1 cellular context compared by ENCODE assay signal in genomic region chr19:2168619-2169424, GRCh38.
TF ChIP-seq lines count a peak whose summit lies in the region.

No MANE protein-coding gene starts in this region.

TF ChIP-seq in HepG2, 621 proteins besides CTCF, POLR2A, EP300 and RAD21 (continued from another document and continues in another):
- no peak for TF ChIP-seq GLMP (CRISPR knock-in tag; IDR thresholded peaks at IDR 0.05; ENCODE audit: borderline replicate concordance)
- no peak for TF ChIP-seq ETV6 (CRISPR knock-in tag; conservative IDR thresholded peaks at IDR 0.05)
- TF ChIP-seq GFI1 (CRISPR knock-in tag; IDR thresholded peaks at IDR 0.05; ENCODE audit: borderline replicate concordance) = 0 out of 2 replicates have a peak, but pooled peaks have one; percentile 7
- peak; percentile 42; the same call in 1 of the 2 replicates for TF ChIP-seq ZSCAN9 (CRISPR knock-in tag; IDR thresholded peaks at IDR 0.05; ENCODE audit: borderline replicate concordance)
- TF ChIP-seq PATZ1 (CRISPR knock-in tag; IDR thresholded peaks at IDR 0.05) = peak; percentile 86
- no peak; the same call in 1 of the 2 replicates for TF ChIP-seq ARHGAP35 (CRISPR knock-in tag; IDR thresholded peaks at IDR 0.05; ENCODE audit: borderline replicate concordance)
- peak; percentile 96 for TF ChIP-seq SAP130 (CRISPR knock-in tag; IDR thresholded peaks at IDR 0.05; ENCODE audit: low read depth)
- TF ChIP-seq ZNF34 (CRISPR knock-in tag; IDR thresholded peaks at IDR 0.05; ENCODE audit: borderline replicate concordance) = no peak
- 0 out of 2 replicates have a peak, but pooled peaks have one; percentile 57 for TF ChIP-seq ZNF616 (CRISPR knock-in tag; IDR thresholded peaks at IDR 0.05; ENCODE audit: low read depth)
- 0 out of 2 replicates have a peak, but pooled peaks have one; percentile 41 for TF ChIP-seq DMTF1 (CRISPR knock-in tag; IDR thresholded peaks at IDR 0.05)
- peak; percentile 80 for TF ChIP-seq NR2C2 (CRISPR knock-in tag; IDR thresholded peaks at IDR 0.05; ENCODE audit: borderline replicate concordance)
- TF ChIP-seq HMG20B (CRISPR knock-in tag; conservative IDR thresholded peaks at IDR 0.05) = 0 out of 2 replicates have a peak, but pooled peaks have one; percentile 62
- no peak for TF ChIP-seq SMARCC2 (IDR thresholded peaks at IDR 0.05)
- TF ChIP-seq ZNF180 (CRISPR knock-in tag; IDR thresholded peaks at IDR 0.05; ENCODE audit: borderline replicate concordance, low read depth) = no peak
- TF ChIP-seq ZHX1 (CRISPR knock-in tag; IDR thresholded peaks at IDR 0.05; ENCODE audit: low read depth) = peak; percentile 61; the same call in 1 of the 2 replicates
- TF ChIP-seq ZNF782 (CRISPR knock-in tag; IDR thresholded peaks at IDR 0.05; ENCODE audit: borderline replicate concordance) = 0 out of 2 replicates have a peak, but pooled peaks have one; percentile 51
- TF ChIP-seq ZNF792 (CRISPR knock-in tag; IDR thresholded peaks at IDR 0.05) = no peak
- TF ChIP-seq MAZ (IDR thresholded peaks at IDR 0.05; ENCODE audit: borderline replicate concordance, low read depth, low read length) = 0 out of 2 replicates have a peak, but pooled peaks have one; percentile 31
- TF ChIP-seq MAZ (CRISPR knock-in tag; IDR thresholded peaks at IDR 0.05; ENCODE audit: low read depth) = peak; percentile 75
- TF ChIP-seq FOXA1 (IDR thresholded peaks at IDR 0.05) = no peak
- TF ChIP-seq FOXA1 (CRISPR knock-in tag; IDR thresholded peaks at IDR 0.05) = peak; percentile 58
- TF ChIP-seq ZNF619 (CRISPR knock-in tag; IDR thresholded peaks at IDR 0.05) = no peak
- no peak for TF ChIP-seq ZBTB46 (CRISPR knock-in tag; IDR thresholded peaks at IDR 0.05; ENCODE audit: borderline replicate concordance)
- TF ChIP-seq TFE3 (CRISPR knock-in tag; IDR thresholded peaks at IDR 0.05) = peak; percentile 83; the same call in 1 of the 2 replicates
- peak; percentile 97 for TF ChIP-seq ZMYM3 (CRISPR knock-in tag; IDR thresholded peaks at IDR 0.05)
- peak; percentile 20; the same call in 1 of the 2 replicates for TF ChIP-seq ZNF333 (CRISPR knock-in tag; IDR thresholded peaks at IDR 0.05; ENCODE audit: borderline replicate concordance)
- TF ChIP-seq PREB (CRISPR knock-in tag; IDR thresholded peaks at IDR 0.05) = no peak
- no peak for TF ChIP-seq FUBP1 (CRISPR knock-in tag; IDR thresholded peaks at IDR 0.05; ENCODE audit: borderline replicate concordance)
- no peak; the same call in 1 of the 2 replicates for TF ChIP-seq SIX4 (CRISPR knock-in tag; IDR thresholded peaks at IDR 0.05)
- TF ChIP-seq PRDM4 (CRISPR knock-in tag; IDR thresholded peaks at IDR 0.05; ENCODE audit: borderline replicate concordance) = no peak
- TF ChIP-seq FOXM1 (CRISPR knock-in tag; IDR thresholded peaks at IDR 0.05) = no peak
- peak; percentile 61; the same call in 1 of the 2 replicates for TF ChIP-seq ZSCAN20 (CRISPR knock-in tag; IDR thresholded peaks at IDR 0.05; ENCODE audit: borderline replicate concordance)
- no peak for TF ChIP-seq HDAC6 (IDR thresholded peaks at IDR 0.05; ENCODE audit: low read depth, low read length)
- no peak for TF ChIP-seq HES4 (CRISPR knock-in tag; IDR thresholded peaks at IDR 0.05; ENCODE audit: borderline replicate concordance)
- TF ChIP-seq ZNF737 (CRISPR knock-in tag; IDR thresholded peaks at IDR 0.05; ENCODE audit: borderline replicate concordance) = no peak
